8 cellular contexts compared by ENCODE assay signal in the genomic region with DNA sequence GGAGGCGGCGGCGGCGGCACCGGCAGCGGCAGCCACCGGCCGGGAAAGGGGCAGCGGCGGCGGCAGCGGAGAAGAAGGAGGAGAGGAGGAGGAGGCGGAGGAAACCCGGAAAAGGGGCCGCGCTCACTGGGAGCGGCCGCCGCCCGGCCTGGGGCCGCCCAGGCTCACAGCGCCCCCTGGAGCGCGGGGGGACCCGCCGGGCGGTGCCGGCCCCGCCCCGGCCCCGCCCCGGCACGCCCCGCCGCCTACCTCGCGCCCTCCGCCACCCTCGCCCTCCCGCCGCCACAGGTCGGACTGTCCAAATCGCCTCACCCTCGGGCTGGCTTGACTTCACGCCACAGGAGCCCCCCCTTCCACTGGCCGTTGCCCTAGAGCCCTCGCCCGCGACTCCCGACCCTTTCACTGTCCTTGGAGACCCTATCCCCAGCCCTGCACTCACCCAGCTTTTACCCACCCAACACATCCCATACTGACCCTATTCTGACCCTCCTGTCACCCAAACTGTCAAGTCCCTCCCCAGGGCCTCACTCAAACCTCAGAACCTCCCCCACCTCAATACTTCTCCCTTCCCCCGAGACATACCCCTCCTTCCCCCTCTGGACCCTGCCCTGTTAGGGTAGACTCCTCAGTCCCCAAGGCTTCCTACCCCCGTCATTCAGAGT. TPM values are rescaled to one million over a fixed set of nuclear protein-coding genes. Genes with fewer than 3 reads are reported as not detected.
DNase-seq lines count a peak whose midpoint lies in the region; ATAC-seq and TF ChIP-seq lines count a peak whose summit lies in the region.

A gene (minus strand): TSS at position 85 of the 662 bp plus-strand sequence. CDS start 370 bp downstream, outside the sequence.

- in situ Hi-C loops in GM13976 (cut with MboI; ENCODE audit: low sequenced_read_pairs, unreplicated experiment): no loop called here

- peaks cover 5% of the 10 kb centered on the region for H3K36me3 ChIP-seq in iPS-15b (ENCODE audit: control insufficient read depth, insufficient read depth, low read length)
- H3K36me3 ChIP-seq in skeletal muscle satellite cell (ENCODE audit: insufficient read depth, low read length): peaks cover 32% of the 10 kb centered on the region

- H3K9ac ChIP-seq in iPS-15b (ENCODE audit: low read depth, low read length): peak within 1 kb of the TSS; percentile 76
- H3K9ac ChIP-seq in skeletal muscle satellite cell (ENCODE audit: low read depth, low read length): peak within 1 kb of the TSS; percentile 93

- TF ChIP-seq CTCF in GM13976 (IDR thresholded peaks at IDR 0.05; ENCODE audit: borderline replicate concordance, control extremely low read depth, extremely low read depth, insufficient read depth, missing control alignments): peak; percentile 36
- peak in 1 of 2 experiments; percentile 15 for TF ChIP-seq CTCF in brain (conservative IDR thresholded peaks at IDR 0.05)

- peaks cover 25% of the 10 kb centered on the region for H3K36me3 Mint-ChIP-seq in brain

- H3K4me2 ChIP-seq in skeletal muscle satellite cell (ENCODE audit: low read length): peak within 1 kb of the TSS; percentile 98

- peak; percentile 95 for ATAC-seq in HG02678 (IDR thresholded peaks at IDR 0.05; ENCODE audit: unreplicated experiment)

- H3K4me3 ChIP-seq in iPS-15b (ENCODE audit: low read depth, low read length) (peak within 1 kb of the TSS; percentile 84), skeletal muscle satellite cell (ENCODE audit: low read length) (peak within 1 kb of the TSS; percentile 96)

- peaks cover 25% of the 10 kb centered on the region for H3K27me3 Mint-ChIP-seq in brain

- no peaks in the 10 kb centered on the region for H3K9me3 Mint-ChIP-seq in brain

- peak within 1 kb of the TSS; percentile 88 to 97 (median 92) for H3K4me3 Mint-ChIP-seq in brain

- H3K4me1 ChIP-seq in iPS-15b (ENCODE audit: control insufficient read depth, insufficient read depth, low read length) (peaks cover 4% of the 10 kb centered on the region), skeletal muscle satellite cell (ENCODE audit: control insufficient read depth, insufficient read depth, low read length) (peaks cover 7% of the 10 kb centered on the region)

- peak; percentile 96 for DNase-seq in GM13976 (ENCODE audit: low spot score)
- peak; percentile 60 to 73 (median 68) for DNase-seq in NCI-H1417 (lab: John Stamatoyannopoulos, UW)
- DNase-seq in UCSD-AML1 (lab: John Stamatoyannopoulos, UW; ENCODE audit: unreplicated experiment): peak; percentile 82
- no peak for DNase-seq in DMS79 (lab: John Stamatoyannopoulos, UW)

- H3K9me3 ChIP-seq in iPS-15b (ENCODE audit: control insufficient read depth, insufficient read depth, low read length) (no peaks in the 10 kb centered on the region), skeletal muscle satellite cell (replicated peaks; ENCODE audit: low read length) (no peaks in the 10 kb centered on the region)

- H3K27me3 ChIP-seq in iPS-15b (ENCODE audit: control insufficient read depth, insufficient read depth, low read length) (peaks cover 10% of the 10 kb centered on the region), skeletal muscle satellite cell (ENCODE audit: control insufficient read depth, insufficient read depth, low read length) (peaks cover 23% of the 10 kb centered on the region)

- H3K27ac Mint-ChIP-seq in brain: peak within 1 kb of the TSS; percentile 79 to 91 (median 88)

- H3K4me1 Mint-ChIP-seq in brain: peaks cover 40% of the 10 kb centered on the region

RNA-seq across cellular contexts. Expression of the gene that starts here (rescaled TPM):
- 48.8 TPM for polyA plus RNA-seq in brain (ENCODE audit: insufficient read depth, low read depth, low replicate concordance)
- 18.8 and 25.9 TPM in 2 replicates for total RNA-seq in skeletal muscle satellite cell (2012; rRNA removed)
